ENCODE assay signal across 8 cellular contexts in genomic region chr5:31809037-31809910, GRCh38.
DNase-seq lines count a peak whose midpoint lies in the region; ATAC-seq and TF ChIP-seq lines count a peak whose summit lies in the region.

No MANE protein-coding gene starts in this region.

- peak; percentile 45 for ATAC-seq in HG02610 (IDR thresholded peaks at IDR 0.05; ENCODE audit: unreplicated experiment)
- ATAC-seq in Right ventricle myocardium superior (ENCODE audit: poor library complexity) = peak; percentile 94
- ATAC-seq in GM19395 (IDR thresholded peaks at IDR 0.05; ENCODE audit: unreplicated experiment) = no peak

- H3K27me3 Mint-ChIP-seq in activated naive CD8-positive, alpha-beta T cell treated with anti-CD3 and anti-CD28 coated beads for 36 hours = no peaks in the 10 kb centered on the region
- no peaks in the 10 kb centered on the region for H3K27me3 Mint-ChIP-seq in progenitor cell of endocrine pancreas

- no peak overlapping the region for H3K27ac Mint-ChIP-seq in activated naive CD8-positive, alpha-beta T cell treated with anti-CD3 and anti-CD28 coated beads for 36 hours
- H3K27ac Mint-ChIP-seq in progenitor cell of endocrine pancreas = no peak overlapping the region

- H3K36me3 Mint-ChIP-seq in activated naive CD8-positive, alpha-beta T cell treated with anti-CD3 and anti-CD28 coated beads for 36 hours = no peaks in the 10 kb centered on the region
- no peaks in the 10 kb centered on the region for H3K36me3 Mint-ChIP-seq in progenitor cell of endocrine pancreas (ENCODE audit: insufficient read depth)

- H3K4me3 Mint-ChIP-seq in activated naive CD8-positive, alpha-beta T cell treated with anti-CD3 and anti-CD28 coated beads for 36 hours = no peak overlapping the region
- H3K4me3 Mint-ChIP-seq in progenitor cell of endocrine pancreas (ENCODE audit: low read depth) = no peak overlapping the region

- no peaks in the 10 kb centered on the region for H3K4me1 Mint-ChIP-seq in activated naive CD8-positive, alpha-beta T cell treated with anti-CD3 and anti-CD28 coated beads for 36 hours
- no peaks in the 10 kb centered on the region for H3K4me1 Mint-ChIP-seq in progenitor cell of endocrine pancreas (ENCODE audit: low read depth)

- no peaks in the 10 kb centered on the region for H3K9me3 Mint-ChIP-seq in activated naive CD8-positive, alpha-beta T cell treated with anti-CD3 and anti-CD28 coated beads for 36 hours
- no peaks in the 10 kb centered on the region for H3K9me3 Mint-ChIP-seq in progenitor cell of endocrine pancreas (ENCODE audit: low read depth)

- DNase-seq in ELF-1 (ENCODE audit: low read depth, low spot score) = peak; percentile 85
- DNase-seq in NCI-H345 (lab: John Stamatoyannopoulos, UW) = peak; percentile 75
- peak; percentile 8 for DNase-seq in activated naive CD8-positive, alpha-beta T cell treated with anti-CD3 and anti-CD28 coated beads for 36 hours
- peak; percentile 80 for DNase-seq in Right ventricle myocardium superior
- DNase-seq in progenitor cell of endocrine pancreas (ENCODE audit: low spot score, unreplicated experiment) = peak; percentile 43
- DNase-seq in NCI-H187 (lab: John Stamatoyannopoulos, UW) = no peak

- intact Hi-C loops in Right ventricle myocardium superior (cut with DNase I) = loop anchor here (2.0 to 5.0 kb wide), 3 partner anchors 122 to 228 kb away; no protein-coding TSS in a partner anchor

- TF ChIP-seq CTCF in progenitor cell of endocrine pancreas (IDR thresholded peaks at IDR 0.05; ENCODE audit: unreplicated experiment) = peak; percentile 82

Comparison
In these comparisons a context has a peak if more than half of its experiments do, and no peak if none do; other contexts are left out.
1. DNase-seq: peak in ELF-1 (single experiment), NCI-H345 (single experiment), activated naive CD8-positive, alpha-beta T cell treated with anti-CD3 and anti-CD28 coated beads for 36 hours (single experiment), Right ventricle myocardium superior (single experiment) and progenitor cell of endocrine pancreas (single experiment); none in NCI-H187 (0 of 2).